10 cellular contexts compared by ENCODE assay signal in the genomic region with DNA sequence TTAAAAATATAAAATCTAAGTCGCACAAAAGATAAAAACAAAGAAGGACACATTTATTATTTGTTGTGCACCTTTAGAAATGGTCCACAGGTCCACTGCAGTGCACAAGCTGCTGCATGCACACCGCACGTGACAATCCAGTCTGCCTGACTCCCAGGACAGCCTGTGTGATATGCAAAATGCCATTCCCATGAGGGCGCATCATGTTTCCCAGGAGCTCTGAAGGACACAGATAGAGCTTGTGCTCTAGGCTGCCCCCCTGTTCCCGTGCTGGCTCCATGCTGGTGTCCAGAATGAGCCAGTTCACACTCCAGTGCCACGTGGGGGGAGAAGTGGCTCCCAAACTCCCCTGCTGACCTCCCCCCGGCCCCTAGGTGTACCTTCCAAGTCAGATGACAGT. TPM values are rescaled to one million over a fixed set of nuclear protein-coding genes. Genes with fewer than 3 reads are reported as not detected.
DNase-seq lines count a peak whose midpoint lies in the region; ATAC-seq, FAIRE-seq and TF ChIP-seq lines count a peak whose summit lies in the region.
"Had no signal": no experiment of that assay in that cellular context is flagged by ENCODE, and none has a peak within 500 bp of the region (broad histone marks: within the 10 kb centered on the region; RNA-seq: fewer than 3 reads in every experiment).

No MANE protein-coding gene starts in this region.

- H3K9me3 Mint-ChIP-seq in astrocyte (ENCODE audit: unreplicated experiment): no peaks in the 10 kb centered on the region
- no peaks in the 10 kb centered on the region for H3K9me3 Mint-ChIP-seq in immature natural killer cell

- H3K79me2 ChIP-seq in astrocyte (ENCODE audit: insufficient read depth, low read length): no peaks in the 10 kb centered on the region

- no peak overlapping the region for H3K9ac ChIP-seq in astrocyte (ENCODE audit: low read length)

- peaks cover 5% of the 10 kb centered on the region for H3K4me1 ChIP-seq in astrocyte (ENCODE audit: insufficient read depth, low read length)

- no peak overlapping the region for H3K4me3 Mint-ChIP-seq in astrocyte (ENCODE audit: unreplicated experiment)
- no peak overlapping the region for H3K4me3 Mint-ChIP-seq in immature natural killer cell

- no peak for FAIRE-seq in astrocyte (lab: Jason Lieb, UNC)

- H3K27me3 ChIP-seq in AG04450 (ENCODE audit: control insufficient read depth, insufficient read depth, low read length) (no peaks in the 10 kb centered on the region), astrocyte (ENCODE audit: insufficient read depth, low read length) (no peaks in the 10 kb centered on the region)
- H3K27me3 ChIP-seq: ascending aorta had no signal

- H3K36me3 ChIP-seq in astrocyte (ENCODE audit: insufficient read depth, low read length): no peaks in the 10 kb centered on the region
- H3K36me3 ChIP-seq: ascending aorta had no signal

- H3K27ac Mint-ChIP-seq in astrocyte (ENCODE audit: unreplicated experiment) (peak overlapping the region; percentile 35), immature natural killer cell (no peak overlapping the region)

- no peaks in the 10 kb centered on the region for H4K20me1 ChIP-seq in astrocyte (ENCODE audit: insufficient read depth, low read length)

- no peak for TF ChIP-seq CTCF in AG04450 (IDR thresholded peaks at IDR 0.05; ENCODE audit: low read depth, low read length)
- no peak for TF ChIP-seq CTCF in astrocyte (IDR thresholded peaks at IDR 0.05; ENCODE audit: insufficient read depth, low read depth, low read length)

- peaks cover 7% of the 10 kb centered on the region for H3K4me1 Mint-ChIP-seq in astrocyte (ENCODE audit: low read depth, unreplicated experiment)
- no peaks in the 10 kb centered on the region for H3K4me1 Mint-ChIP-seq in immature natural killer cell

- H3K36me3 Mint-ChIP-seq in astrocyte (ENCODE audit: low read depth, unreplicated experiment): no peaks in the 10 kb centered on the region
- H3K36me3 Mint-ChIP-seq in immature natural killer cell: no peaks in the 10 kb centered on the region

- CTCF ChIA-PET in AG04450 (lab: Charles Lee) (interaction anchor here (0.5 to 12.1 kb wide), 91 partner anchors 8 to 1006 kb away, joined by 3 to 567 read pairs (median 5); a partner anchor contains a TSS), HEK293T (lab: Yijun Ruan, JAX) (interaction anchor here (0.6 to 5.2 kb wide), 53 partner anchors 8 to 420 kb away, joined by 3 to 197 read pairs (median 4); a partner anchor contains a TSS)

- H3K4me3 ChIP-seq in AG04450 (ENCODE audit: low read depth, low read length) (no peak overlapping the region), astrocyte (ENCODE audit: insufficient read depth, low read depth, low read length) (no peak overlapping the region)
- H3K4me3 ChIP-seq: ascending aorta had no signal

- H3K9me3 ChIP-seq in AG04450 (ENCODE audit: control insufficient read depth, insufficient read depth, low read length): no peaks in the 10 kb centered on the region; the same call in 1 of the 2 replicates
- no peaks in the 10 kb centered on the region for H3K9me3 ChIP-seq in astrocyte (ENCODE audit: insufficient read depth, low read depth, low read length)
- H3K9me3 ChIP-seq: ascending aorta, Caco-2 had no signal

- POLR2A ChIA-PET in AG04450 (lab: Yijun Ruan, JAX): interaction anchor here (0.5 to 1.7 kb wide), 8 partner anchors 14 to 318 kb away, joined by 3 to 14 read pairs (median 4); no protein-coding TSS in a partner anchor
- POLR2A ChIA-PET in HEK293T (lab: Yijun Ruan, JAX): interaction anchor here (0.8 to 1.4 kb wide), 5 partner anchors 8 to 184 kb away, joined by 3 to 10 read pairs (median 3); no protein-coding TSS in a partner anchor

- DNase-seq in AG04450 (ENCODE audit: low read depth, low spot score) (peak; percentile 23), NCI-H1092 treated with DMSO at 0.1 percent for 48 hours (lab: John Stamatoyannopoulos, UW) (peak; percentile 73), astrocyte (ENCODE audit: low read depth) (peak; percentile 62), kidney tubule cell (ENCODE audit: low spot score) (peak; percentile 68), retina (no peak), HEK293T (ENCODE audit: extremely low spot score) (no peak), immature natural killer cell (no peak)

- peaks cover 5% of the 10 kb centered on the region for H3K27me3 Mint-ChIP-seq in astrocyte (ENCODE audit: low read depth, unreplicated experiment)
- H3K27me3 Mint-ChIP-seq in immature natural killer cell (ENCODE audit: low read depth in 3 of 3): peaks cover 0 to 9% (median 4%) of the 10 kb centered on the region in 3 donors

- no peak overlapping the region for H3K4me2 ChIP-seq in astrocyte (ENCODE audit: low read length)

- H3K27ac ChIP-seq in AG04450 (ENCODE audit: low read depth, low read length) (peak overlapping the region; percentile 39), astrocyte (ENCODE audit: low read depth, low read length) (no peak overlapping the region)
- H3K27ac ChIP-seq: ascending aorta had no signal

- H2AFZ ChIP-seq in astrocyte (ENCODE audit: low read depth, low read length): no peak overlapping the region

- no peak for ATAC-seq in GM21825 (IDR thresholded peaks at IDR 0.05; ENCODE audit: unreplicated experiment)

TF ChIP-seq in HEK293T, 16 proteins besides CTCF, POLR2A, EP300 and RAD21:
- TF ChIP-seq FOXM1 (IDR thresholded peaks at IDR 0.05; ENCODE audit: borderline replicate concordance): no peak
- no peak for TF ChIP-seq L3MBTL2 (conservative IDR thresholded peaks at IDR 0.05)
- no peak for TF ChIP-seq LEF1 (IDR thresholded peaks at IDR 0.05; ENCODE audit: borderline replicate concordance)
- TF ChIP-seq SP1 (IDR thresholded peaks at IDR 0.05): no peak
- TF ChIP-seq ZNF384 (IDR thresholded peaks at IDR 0.05): no peak
- no peak for TF ChIP-seq SUZ12 (IDR thresholded peaks at IDR 0.05)

RNA-seq across cellular contexts. Expression of a gene that starts 26.5 kb away (rescaled TPM):
- 16.5 and 17.5 TPM in 2 replicates for polyA plus RNA-seq in AG04450 (2011; rRNA removed)
- polyA minus RNA-seq in AG04450 (2011; rRNA and poly(A)+ RNA removed): 17.1 and 17.8 TPM in 2 replicates
- 6.6 and 8.1 TPM in 2 replicates for total RNA-seq in astrocyte
- polyA plus RNA-seq in immature natural killer cell: under 1 TPM in 1 of 3 donors, not detected in 2; 0.07 TPM
- total RNA-seq: ascending aorta, Caco-2 had no signal

RNA-seq across cellular contexts. Expression of a gene that starts 33.5 kb away (rescaled TPM):
- polyA plus RNA-seq in AG04450 (2011; rRNA removed): not detected in 2 replicates
- polyA minus RNA-seq in AG04450 (2011; rRNA and poly(A)+ RNA removed): not detected in 2 replicates
- not detected in 2 replicates for total RNA-seq in astrocyte
- polyA plus RNA-seq in immature natural killer cell: not detected
- total RNA-seq: ascending aorta, Caco-2 had no signal

RNA-seq across cellular contexts. Expression of a gene that starts 47.0 kb away (rescaled TPM):
- polyA plus RNA-seq in AG04450 (2011; rRNA removed): not detected in 2 replicates
- not detected in 2 replicates for polyA minus RNA-seq in AG04450 (2011; rRNA and poly(A)+ RNA removed)
- not detected in 2 replicates for total RNA-seq in astrocyte
- not detected for polyA plus RNA-seq in immature natural killer cell
- total RNA-seq: ascending aorta had no signal

Comparison
In these comparisons a context has a peak if more than half of its experiments do, and no peak if none do; other contexts are left out.
1. DNase-seq: peak in AG04450 (single experiment), NCI-H1092 treated with DMSO at 0.1 percent for 48 hours (single experiment), astrocyte (single experiment) and kidney tubule cell (single experiment); none in retina (single experiment), HEK293T (single experiment) and immature natural killer cell (0 of 3).
2. RNA of a gene that starts 26.5 kb away (polyA plus RNA-seq): 16.5 to 17.5 TPM in AG04450; 0.07 TPM in immature natural killer cell; every median in the first group is over 10 times any median in the second.